33 cellular contexts compared by ENCODE assay signal in genomic region chr19:28943651-28944050, GRCh38.
DNase-seq lines count a peak whose midpoint lies in the region; ATAC-seq and TF ChIP-seq lines count a peak whose summit lies in the region.
"Had no signal": no experiment of that assay in that cellular context is flagged by ENCODE, and none has a peak within 500 bp of the region (broad histone marks: within the 10 kb centered on the region; RNA-seq: fewer than 3 reads in every experiment).

No MANE protein-coding gene starts in this region.

- no peak overlapping the region for H3K9ac ChIP-seq in OCI-LY3 (ENCODE audit: low read length)

- peaks cover 22% of the 10 kb centered on the region; the same call in 1 of the 2 replicates for H3K27me3 ChIP-seq in OCI-LY3 (ENCODE audit: low read depth, low read length)
- H3K27me3 ChIP-seq: brain microvascular endothelial cell, Peyer's patch, thyroid gland had no signal

- DNase-seq in epithelial cell of proximal tubule (ENCODE audit: low read depth) = no peak
- DNase-seq: activated CD4-positive, alpha-beta T cell treated with anti-CD3 and anti-CD28 coated beads, Interleukin-2, amount 10 ng/mL, durations not matched to agents 24 days and 14 days; activated CD8-positive, alpha-beta memory T cell treated with anti-CD3 and anti-CD28 coated beads for 24 hours; activated T-cell treated with anti-CD3 and anti-CD28 coated beads for 4 hours; amygdala; brain microvascular endothelial cell; DMS53; GOT3; mucosa of descending colon; natural killer cell; NCI-H1092; NCI-H1694 treated with DMSO at 0.1 percent for 48 hours; NCI-H510A treated with DMSO at 0.1 percent for 48 hours; NK-92 treated with Interleukin-12 subunit alpha and Interleukin-12 subunit beta, amount 100 ng/mL, for 24 hours; occipital lobe; Peyer's patch; psoas muscle; stimulated activated CD4-positive, alpha-beta T cell treated with anti-CD3 and anti-CD28 coated beads, Interleukin-12 subunit alpha, Interleukin-12 subunit beta, amount 100 ng/mL, for 4 hours; stimulated activated CD4-positive, alpha-beta T cell treated with anti-CD3 and anti-CD28 coated beads, Interleukin-2, amount 100 ng/mL, for 48 hours; stomach; T-cell; thyroid gland had no signal

- H3K4me3 ChIP-seq in OCI-LY3 (ENCODE audit: low read length) = no peak overlapping the region
- H3K4me3 ChIP-seq in epithelial cell of proximal tubule (ENCODE audit: low read depth, low read length) = no peak overlapping the region
- H3K4me3 ChIP-seq: gastroesophageal sphincter, lung, mucosa of descending colon, Peyer's patch, psoas muscle, SJCRH30, stomach, thyroid gland had no signal

- no peaks in the 10 kb centered on the region for H3K4me1 ChIP-seq in OCI-LY3 (ENCODE audit: low read length)
- H3K4me1 ChIP-seq: gastroesophageal sphincter, Peyer's patch, psoas muscle, SJCRH30, thyroid gland had no signal

- H3K9me3 ChIP-seq in OCI-LY3 (ENCODE audit: insufficient read depth, low read length) = no peaks in the 10 kb centered on the region
- H3K9me3 ChIP-seq: gastroesophageal sphincter, mucosa of descending colon, Peyer's patch, psoas muscle, SJCRH30, stomach, thyroid gland had no signal

- H3K27ac ChIP-seq in C4-2B (no peak overlapping the region), OCI-LY3 (ENCODE audit: low read length) (no peak overlapping the region)
- H3K27ac ChIP-seq: brain microvascular endothelial cell, gastroesophageal sphincter, Peyer's patch, psoas muscle, SJCRH30, stomach, thyroid gland had no signal

- ATAC-seq in HG02981 (IDR thresholded peaks at IDR 0.05; ENCODE audit: unreplicated experiment) (no peak), HG03378 (IDR thresholded peaks at IDR 0.05; ENCODE audit: unreplicated experiment) (no peak), HG03521 (IDR thresholded peaks at IDR 0.05; ENCODE audit: unreplicated experiment) (no peak)
- ATAC-seq: gastroesophageal sphincter, HepG2, mucosa of descending colon, natural killer cell, psoas muscle, sciatic nerve, T-cell had no signal

- H3K79me2 ChIP-seq in OCI-LY3 (ENCODE audit: low read length) = no peaks in the 10 kb centered on the region

- H2AFZ ChIP-seq in OCI-LY3 (ENCODE audit: low read depth, low read length) = no peak overlapping the region

- H3K4me2 ChIP-seq in OCI-LY3 (ENCODE audit: low read length) = no peak overlapping the region

- H4K20me1 ChIP-seq in OCI-LY3 (ENCODE audit: insufficient read depth, low read length) = no peaks in the 10 kb centered on the region

- no peaks in the 10 kb centered on the region for H3K36me3 ChIP-seq in OCI-LY3 (replicated peaks; ENCODE audit: low read depth, low read length)
- H3K36me3 ChIP-seq: brain microvascular endothelial cell, gastroesophageal sphincter, Peyer's patch, SJCRH30, stomach, thyroid gland had no signal

- TF ChIP-seq CTCF in C4-2B (conservative IDR thresholded peaks at IDR 0.05) = peak; percentile 25
- 0 out of 2 replicates have a peak, but pooled peaks have one; percentile 5 for TF ChIP-seq CTCF in GM12874 (IDR thresholded peaks at IDR 0.05; ENCODE audit: insufficient read depth, low read depth, low read length)
- peak; percentile 26 for TF ChIP-seq CTCF in OCI-LY3 (IDR thresholded peaks at IDR 0.05; ENCODE audit: low read depth, low read length)
- TF ChIP-seq CTCF in epithelial cell of proximal tubule (conservative IDR thresholded peaks at IDR 0.05; ENCODE audit: low read depth, low read length) = peak; percentile 7
